Comparison of ENCODE assay signal across 8 cellular contexts in the genomic region with DNA sequence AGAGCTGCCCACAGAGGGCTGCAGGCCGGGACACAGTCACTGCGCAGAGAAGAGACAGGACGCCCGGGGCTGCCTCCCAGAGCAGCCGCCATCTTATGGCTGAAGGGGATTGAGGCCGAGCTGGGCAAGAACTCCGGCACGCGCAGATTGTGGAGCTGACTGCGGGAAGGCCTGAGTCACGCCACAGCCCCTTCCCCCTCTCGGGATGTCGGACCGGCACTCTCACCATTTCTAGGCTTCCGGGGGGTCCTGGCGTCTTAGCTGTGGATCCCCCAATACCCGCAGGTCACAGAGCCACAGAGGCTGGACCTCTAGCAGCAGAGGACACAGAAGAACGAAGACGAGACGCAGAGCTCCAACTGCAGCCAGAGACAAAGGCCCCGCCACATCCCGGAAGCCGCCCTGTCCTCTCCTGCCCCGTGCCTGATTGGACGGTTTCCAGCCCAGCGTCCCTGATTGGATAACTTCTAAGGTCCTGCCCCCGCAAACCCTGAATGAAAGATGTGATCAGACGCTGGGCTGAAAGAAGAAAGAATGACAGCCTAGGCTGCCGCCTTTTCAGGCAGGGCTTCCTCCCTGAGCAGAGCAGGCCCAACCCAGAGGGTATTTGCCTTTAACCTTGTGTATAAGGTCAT. TPM values are rescaled to one million over a fixed set of nuclear protein-coding genes. Genes with fewer than 3 reads are reported as not detected.
DNase-seq lines count a peak whose midpoint lies in the region; ATAC-seq and TF ChIP-seq lines count a peak whose summit lies in the region.

A gene (minus strand): TSS at position 373 of the 635 bp plus-strand sequence. CDS start 144 bp downstream, at position 229.

- CTCF ChIA-PET in Panc1 (lab: Charles Lee): interaction anchor here (0.5 to 1.0 kb wide), 3 partner anchors 15 to 1059 kb away, joined by 3 to 12 read pairs (median 6); no protein-coding TSS in a partner anchor
- CTCF ChIA-PET in naive thymus-derived CD4-positive, alpha-beta T cell (lab: Charles Lee): interaction anchor here (1.6 kb wide), 1 partner anchor 16 kb away, joined by 7 read pairs; no protein-coding TSS in a partner anchor

- H3K4me1 ChIP-seq in BLaER1: peaks cover 7% of the 10 kb centered on the region
- peaks cover 4% of the 10 kb centered on the region; the same call in 1 of the 2 replicates for H3K4me1 ChIP-seq in Panc1 (ENCODE audit: control insufficient read depth, insufficient read depth, low read length)
- H3K4me1 ChIP-seq in naive thymus-derived CD4-positive, alpha-beta T cell (ENCODE audit: control insufficient read depth in 2 of 2, insufficient read depth in 2 of 2, low read length in 2 of 2): peaks cover 5 to 9% of the 10 kb centered on the region in 2 donors

- peak; percentile 69 for DNase-seq in Panc1 (ENCODE audit: low read depth, low spot score)
- peak; percentile 81 for DNase-seq in activated T-helper 9 cell treated with anti-CD3 and anti-CD28 coated beads, Interleukin-2, amount 50 U/mL, for 16 hours (ENCODE audit: low read depth)
- DNase-seq in fibroblast of mammary gland (ENCODE audit: low read depth): peak; percentile 94
- peak; percentile 76 to 96 (median 93) for DNase-seq in naive thymus-derived CD4-positive, alpha-beta T cell

- H3K9me3 ChIP-seq in BLaER1: peaks cover 41% of the 10 kb centered on the region
- H3K9me3 ChIP-seq in Panc1 (ENCODE audit: control insufficient read depth, insufficient read depth, low read depth, low read length): no peaks in the 10 kb centered on the region; the same call in 1 of the 2 replicates
- no peaks in the 10 kb centered on the region for H3K9me3 ChIP-seq in naive thymus-derived CD4-positive, alpha-beta T cell (ENCODE audit: control insufficient read depth in 2 of 3, low read length in 3 of 3)

- no peaks in the 10 kb centered on the region for H3K27me3 ChIP-seq in BLaER1
- H3K27me3 ChIP-seq in Panc1 (ENCODE audit: control insufficient read depth, insufficient read depth, low read length): no peaks in the 10 kb centered on the region
- H3K27me3 ChIP-seq in naive thymus-derived CD4-positive, alpha-beta T cell (ENCODE audit: control insufficient read depth in 2 of 2, insufficient read depth in 2 of 2, low read length in 2 of 2): no peaks in the 10 kb centered on the region

- H3K4me2 ChIP-seq in BLaER1: peak within 1 kb of the TSS; percentile 75

- POLR2A ChIA-PET in Panc1 (lab: Charles Lee): interaction anchor here (0.5 to 0.8 kb wide), 5 partner anchors 16 to 1463 kb away, joined by 3 to 6 read pairs (median 4); no protein-coding TSS in a partner anchor
- POLR2A ChIA-PET in naive thymus-derived CD4-positive, alpha-beta T cell (lab: Charles Lee): interaction anchor here (0.6 to 4.2 kb wide), 23 partner anchors 8 to 1797 kb away, joined by 3 to 79 read pairs (median 4); a partner anchor contains a TSS

- in situ Hi-C loops in Panc1 (cut with HindIII; ENCODE audit: low pct_unique_long_range_greater_than_20kb, low sequenced_read_pairs): no loop called here

- TSS peak; percentile 62 for BruUV-seq in Panc1 (replicated peaks; lab: Mats Ljungman, UMichigan)

- ATAC-seq in GM19328 (IDR thresholded peaks at IDR 0.05; ENCODE audit: unreplicated experiment): peak; percentile 87
- peak; percentile 92 for ATAC-seq in HG03558 (IDR thresholded peaks at IDR 0.05; ENCODE audit: extremely low read depth, unreplicated experiment)
- peak; percentile 97 for ATAC-seq in Panc1
- ATAC-seq in naive thymus-derived CD4-positive, alpha-beta T cell: peak; percentile 99
- ATAC-seq in stimulated activated memory B cell treated with anti-CD40 and anti-IgM and Interleukin-4, amounts not matched to agents 10 μg/mL and 1 μg/mL and 100 μg/mL, for 72 hours: peak; percentile 99

- intact Hi-C loops in Panc1 (cut with micrococcal nuclease; ENCODE audit: unreplicated experiment): no loop called here
- intact Hi-C loops in naive thymus-derived CD4-positive, alpha-beta T cell (cut with micrococcal nuclease): loop anchor here (1.0 to 10.0 kb wide), 18 partner anchors 16 to 1849 kb away; a partner anchor contains a TSS

- H3K27ac ChIP-seq in BLaER1: peak within 1 kb of the TSS; percentile 98
- H3K27ac ChIP-seq in Panc1 (ENCODE audit: low read length): peak within 1 kb of the TSS; percentile 90
- peak within 1 kb of the TSS; percentile 88 for H3K27ac ChIP-seq in naive thymus-derived CD4-positive, alpha-beta T cell (ENCODE audit: low read depth, low read length)

- H3K27me3 Mint-ChIP-seq in naive thymus-derived CD4-positive, alpha-beta T cell: no peaks in the 10 kb centered on the region
- H3K27me3 Mint-ChIP-seq in stimulated activated memory B cell treated with anti-CD40 and anti-IgM and Interleukin-4, amounts not matched to agents 10 μg/mL and 1 μg/mL and 100 μg/mL, for 72 hours: no peaks in the 10 kb centered on the region

- peaks cover 3 to 48% (median 35%) of the 10 kb centered on the region in 7 donors for H3K4me1 Mint-ChIP-seq in naive thymus-derived CD4-positive, alpha-beta T cell
- peaks cover 24% of the 10 kb centered on the region for H3K4me1 Mint-ChIP-seq in stimulated activated memory B cell treated with anti-CD40 and anti-IgM and Interleukin-4, amounts not matched to agents 10 μg/mL and 1 μg/mL and 100 μg/mL, for 72 hours

- peak within 1 kb of the TSS; percentile 93 to 99 (median 98) for H3K4me3 Mint-ChIP-seq in naive thymus-derived CD4-positive, alpha-beta T cell
- peak within 1 kb of the TSS; percentile 100 for H3K4me3 Mint-ChIP-seq in stimulated activated memory B cell treated with anti-CD40 and anti-IgM and Interleukin-4, amounts not matched to agents 10 μg/mL and 1 μg/mL and 100 μg/mL, for 72 hours

- peak within 1 kb of the TSS; percentile 99 for H3K9ac ChIP-seq in BLaER1

- TF ChIP-seq CTCF in Panc1 (IDR thresholded peaks at IDR 0.05) (no peak), fibroblast of mammary gland (conservative IDR thresholded peaks at IDR 0.05; ENCODE audit: control insufficient read depth, insufficient read depth, low read depth, low read length) (no peak)

- peaks cover under 1 to 68% (median 31%) of the 10 kb centered on the region in 5 donors for H3K36me3 Mint-ChIP-seq in naive thymus-derived CD4-positive, alpha-beta T cell
- peaks cover 55% of the 10 kb centered on the region for H3K36me3 Mint-ChIP-seq in stimulated activated memory B cell treated with anti-CD40 and anti-IgM and Interleukin-4, amounts not matched to agents 10 μg/mL and 1 μg/mL and 100 μg/mL, for 72 hours

- H3K4me3 ChIP-seq in BLaER1 (peak within 1 kb of the TSS; percentile 87), Panc1 (ENCODE audit: low read depth in 2 of 2, low read length in 2 of 2) (peak within 1 kb of the TSS; percentile 85 to 86), fibroblast of mammary gland (ENCODE audit: control insufficient read depth, low read depth, low read length) (peak within 1 kb of the TSS; percentile 80)
- peak within 1 kb of the TSS; percentile 97 for H3K4me3 ChIP-seq in naive thymus-derived CD4-positive, alpha-beta T cell (ENCODE audit: low read length)

- H3K9me3 Mint-ChIP-seq in naive thymus-derived CD4-positive, alpha-beta T cell: peaks cover 0 to 26% (median 3%) of the 10 kb centered on the region in 11 donors
- peaks cover 5% of the 10 kb centered on the region for H3K9me3 Mint-ChIP-seq in stimulated activated memory B cell treated with anti-CD40 and anti-IgM and Interleukin-4, amounts not matched to agents 10 μg/mL and 1 μg/mL and 100 μg/mL, for 72 hours

- peak within 1 kb of the TSS; percentile 96 to 99 (median 98) for H3K27ac Mint-ChIP-seq in naive thymus-derived CD4-positive, alpha-beta T cell
- H3K27ac Mint-ChIP-seq in stimulated activated memory B cell treated with anti-CD40 and anti-IgM and Interleukin-4, amounts not matched to agents 10 μg/mL and 1 μg/mL and 100 μg/mL, for 72 hours: peak within 1 kb of the TSS; percentile 100

- H3K36me3 ChIP-seq in BLaER1 (peaks cover 73% of the 10 kb centered on the region), Panc1 (ENCODE audit: control insufficient read depth, insufficient read depth, low read length) (no peaks in the 10 kb centered on the region; the same call in 1 of the 2 replicates)
- peaks cover 0 to 16% (median 0%) of the 10 kb centered on the region in 3 experiments for H3K36me3 ChIP-seq in naive thymus-derived CD4-positive, alpha-beta T cell (ENCODE audit: control insufficient read depth in 2 of 3, insufficient read depth in 3 of 3, low read length in 3 of 3)

- H4K20me1 ChIP-seq in BLaER1: no peaks in the 10 kb centered on the region

RNA-seq across cellular contexts. Expression of the gene that starts here (rescaled TPM):
- 27.7 TPM for total RNA-seq in Panc1 (2021; ENCODE audit: unreplicated experiment)
- polyA plus RNA-seq in Panc1 (2012; ENCODE audit: insufficient read length): 7.0 TPM
- 10 to 100 TPM; 20.5 to 39.3 (median 36.2) TPM for total RNA-seq in naive thymus-derived CD4-positive, alpha-beta T cell
- 10 to 100 TPM; 13.4 to 24.3 TPM for polyA plus RNA-seq in naive thymus-derived CD4-positive, alpha-beta T cell

Comparison
In these comparisons a context has a peak if more than half of its experiments do, and no peak if none do; other contexts are left out.
1. Peak in every context shown above with its lines: DNase-seq, ATAC-seq, H3K4me3 ChIP-seq and H3K27ac ChIP-seq.